Comparison of ENCODE assay signal across 10 cellular contexts in genomic region chr1:201450721-201451291, GRCh38. TPM values are rescaled to one million over a fixed set of nuclear protein-coding genes. Genes with fewer than 3 reads are reported as not detected.
DNase-seq lines count a peak whose midpoint lies in the region; ATAC-seq, FAIRE-seq and TF ChIP-seq lines count a peak whose summit lies in the region.
"Had no signal": no experiment of that assay in that cellular context is flagged by ENCODE, and none has a peak within 500 bp of the region (broad histone marks: within the 10 kb centered on the region; RNA-seq: fewer than 3 reads in every experiment).

No MANE protein-coding gene starts in this region.

- H3K9me3 Mint-ChIP-seq in stimulated activated memory B cell treated with anti-CD40 and anti-IgM and Interleukin-4, amounts not matched to agents 10 μg/mL and 1 μg/mL and 100 μg/mL, for 72 hours = peaks cover 4% of the 10 kb centered on the region
- H3K9me3 Mint-ChIP-seq in activated naive CD4-positive, alpha-beta T cell treated with anti-CD3 and anti-CD28 coated beads, Interleukin-2, amount 50 U/mL, for 72 hours = no peaks in the 10 kb centered on the region
- H3K9me3 Mint-ChIP-seq: IgD-negative memory B cell had no signal

- no peaks in the 10 kb centered on the region for H3K27me3 ChIP-seq in adrenal gland
- H3K27me3 ChIP-seq in small intestine (ENCODE audit: control insufficient read depth in 2 of 2, insufficient read depth in 2 of 2, low read length in 2 of 2) = no peaks in the 10 kb centered on the region

- TF ChIP-seq CTCF in adrenal gland (IDR thresholded peaks at IDR 0.05) = no peak

- ATAC-seq in stimulated activated memory B cell treated with anti-CD40 and anti-IgM and Interleukin-4, amounts not matched to agents 10 μg/mL and 1 μg/mL and 100 μg/mL, for 72 hours = peak; percentile 11
- ATAC-seq in activated naive CD4-positive, alpha-beta T cell treated with anti-CD3 and anti-CD28 coated beads, Interleukin-2, amount 50 U/mL, for 72 hours = no peak

- no peaks in the 10 kb centered on the region for H3K36me3 Mint-ChIP-seq in stimulated activated memory B cell treated with anti-CD40 and anti-IgM and Interleukin-4, amounts not matched to agents 10 μg/mL and 1 μg/mL and 100 μg/mL, for 72 hours
- H3K36me3 Mint-ChIP-seq in activated naive CD4-positive, alpha-beta T cell treated with anti-CD3 and anti-CD28 coated beads, Interleukin-2, amount 50 U/mL, for 72 hours = no peaks in the 10 kb centered on the region

- intact Hi-C loops in adrenal gland (cut with DNase I) = no loop called here

- no peak for FAIRE-seq in small intestine (lab: Jason Lieb, UNC)

- 24 to 60% (median 29%) methylated on average over 7 to 12 of the region's 12 CpGs for WGBS in adrenal gland, 4 donors
- WGBS in small intestine, 3 donors = 20 to 46% (median 40%) methylated on average over 12 of the region's 12 CpGs

- H3K9me3 ChIP-seq in adrenal gland (replicated peaks in 1 of 3) = no peaks in the 10 kb centered on the region
- no peaks in the 10 kb centered on the region for H3K9me3 ChIP-seq in small intestine (ENCODE audit: control insufficient read depth, low read depth)

- H3K36me3 ChIP-seq in adrenal gland (replicated peaks in 1 of 2) (no peaks in the 10 kb centered on the region), small intestine (ENCODE audit: control insufficient read depth in 2 of 2, insufficient read depth in 2 of 2, low read length in 2 of 2) (no peaks in the 10 kb centered on the region)

- H3K27ac Mint-ChIP-seq in stimulated activated memory B cell treated with anti-CD40 and anti-IgM and Interleukin-4, amounts not matched to agents 10 μg/mL and 1 μg/mL and 100 μg/mL, for 72 hours = no peak overlapping the region
- H3K27ac Mint-ChIP-seq in activated naive CD4-positive, alpha-beta T cell treated with anti-CD3 and anti-CD28 coated beads, Interleukin-2, amount 50 U/mL, for 72 hours = no peak overlapping the region
- H3K27ac Mint-ChIP-seq: IgD-negative memory B cell had no signal

- no peak for TF ChIP-seq POLR2A in adrenal gland (IDR thresholded peaks at IDR 0.05)

- peak; percentile 55 for DNase-seq in HEK293T (ENCODE audit: extremely low spot score)
- peak; percentile 20 to 68 (median 34) for DNase-seq in adrenal gland
- DNase-seq in hepatic stellate cell (ENCODE audit: low spot score) = peak; percentile 83
- DNase-seq in NCI-H526 (lab: John Stamatoyannopoulos, UW) = no peak
- DNase-seq in small intestine = no peak
- no peak for DNase-seq in activated CD4-positive, alpha-beta T cell treated with anti-CD3 and anti-CD28 coated beads, Interleukin-2, amount 50 U/mL, for 1 hour
- no peak for DNase-seq in activated naive CD4-positive, alpha-beta T cell treated with anti-CD3 and anti-CD28 coated beads, Interleukin-2, amount 50 U/mL, for 72 hours (ENCODE audit: low spot score in 2 of 2)

- no peak overlapping the region for H3K4me3 ChIP-seq in adrenal gland
- H3K4me3 ChIP-seq in small intestine (ENCODE audit: low read depth in 1 of 2, low read length in 2 of 2) = no peak overlapping the region

- CTCF ChIA-PET in HEK293T (lab: Yijun Ruan, JAX) = interaction anchor here (0.8 to 5.4 kb wide), 4 partner anchors 15 to 62 kb away, joined by 3 to 39 read pairs (median 4); no protein-coding TSS in a partner anchor

- H3K4me1 Mint-ChIP-seq in stimulated activated memory B cell treated with anti-CD40 and anti-IgM and Interleukin-4, amounts not matched to agents 10 μg/mL and 1 μg/mL and 100 μg/mL, for 72 hours = peaks cover 19% of the 10 kb centered on the region

- H3K27me3 Mint-ChIP-seq in stimulated activated memory B cell treated with anti-CD40 and anti-IgM and Interleukin-4, amounts not matched to agents 10 μg/mL and 1 μg/mL and 100 μg/mL, for 72 hours = peaks cover 51% of the 10 kb centered on the region

- H3K4me3 Mint-ChIP-seq in stimulated activated memory B cell treated with anti-CD40 and anti-IgM and Interleukin-4, amounts not matched to agents 10 μg/mL and 1 μg/mL and 100 μg/mL, for 72 hours = no peak overlapping the region
- H3K4me3 Mint-ChIP-seq: IgD-negative memory B cell had no signal

- peak overlapping the region in 2 of 5 donors; percentile 23 to 76 for H3K27ac ChIP-seq in adrenal gland
- H3K27ac ChIP-seq in small intestine (ENCODE audit: low read depth in 1 of 2, low read length in 1 of 2) = peak overlapping the region in 1 of 2 donors; percentile 59

- POLR2A ChIA-PET in HEK293T (lab: Yijun Ruan, JAX) = no interaction called here

- H3K4me1 ChIP-seq in adrenal gland (replicated peaks in 1 of 2) (peaks cover 0 to 6% of the 10 kb centered on the region in 2 donors), small intestine (ENCODE audit: control insufficient read depth in 2 of 2, insufficient read depth in 1 of 2, low read depth in 1 of 2, low read length in 1 of 2) (no peaks in the 10 kb centered on the region)

TF ChIP-seq in HEK293T, 16 proteins besides CTCF, POLR2A, EP300 and RAD21:
- TF ChIP-seq FOXK2 (IDR thresholded peaks at IDR 0.05) (no peak), ELF4 (IDR thresholded peaks at IDR 0.05) (no peak), SP1 (IDR thresholded peaks at IDR 0.05) (no peak), BHLHE40 (IDR thresholded peaks at IDR 0.05; ENCODE audit: borderline replicate concordance) (no peak), TARDBP (IDR thresholded peaks at IDR 0.05) (no peak), PKNOX1 (IDR thresholded peaks at IDR 0.05) (no peak), SUZ12 (IDR thresholded peaks at IDR 0.05) (no peak), LEF1 (IDR thresholded peaks at IDR 0.05; ENCODE audit: borderline replicate concordance) (no peak), CTBP1 (IDR thresholded peaks at IDR 0.05; ENCODE audit: borderline replicate concordance) (no peak), ZNF384 (IDR thresholded peaks at IDR 0.05) (no peak), NFRKB (IDR thresholded peaks at IDR 0.05) (no peak), L3MBTL2 (conservative IDR thresholded peaks at IDR 0.05) (no peak), HDGF (IDR thresholded peaks at IDR 0.05; ENCODE audit: borderline replicate concordance) (no peak), FOXM1 (IDR thresholded peaks at IDR 0.05; ENCODE audit: borderline replicate concordance) (no peak), ARNT (IDR thresholded peaks at IDR 0.05) (no peak), FOXA1 (IDR thresholded peaks at IDR 0.05) (no peak)

RNA-seq across cellular contexts. Expression of gene PHLDA3, which starts 18.2 kb away (rescaled TPM):
- 10 to 100 TPM; 14.5 to 64.7 (median 30.6) TPM for total RNA-seq in adrenal gland
- 10 to 100 TPM in 2 of 3 donors, 1 to 10 TPM in 1; 2.1 to 30.7 (median 30.4) TPM for polyA plus RNA-seq in adrenal gland
- polyA plus RNA-seq in small intestine = 10 to 100 TPM in 1 of 3 donors, 1 to 10 TPM in 1, under 1 TPM in 1; 0.89 to 13.3 (median 5.7) TPM
- total RNA-seq in activated naive CD4-positive, alpha-beta T cell treated with anti-CD3 and anti-CD28 coated beads, Interleukin-2, amount 50 U/mL, for 72 hours = 10 to 100 TPM in 1 of 2 donors, 1 to 10 TPM in 1; 5.7 to 13.0 TPM

RNA-seq across cellular contexts. Expression of gene TNNI1, which starts 29.3 kb away (rescaled TPM):
- total RNA-seq in adrenal gland = 1 to 10 TPM in 1 of 8 donors, under 1 TPM in 1, not detected in 6; 0.14 to 4.3 TPM
- polyA plus RNA-seq in adrenal gland = under 1 TPM in 1 of 3 donors, not detected in 2; 0.27 TPM
- 1 to 10 TPM in 2 of 3 donors, under 1 TPM in 1; 0.01 to 5.8 (median 3.2) TPM for polyA plus RNA-seq in small intestine
- total RNA-seq in activated naive CD4-positive, alpha-beta T cell treated with anti-CD3 and anti-CD28 coated beads, Interleukin-2, amount 50 U/mL, for 72 hours = not detected
- total RNA-seq: glomerular endothelial cell had no signal
- polyA plus RNA-seq: IgD-negative memory B cell had no signal

RNA-seq across cellular contexts. Expression of gene LAD1, which starts 51.7 kb away (rescaled TPM):
- total RNA-seq in adrenal gland = under 1 TPM in 2 of 8 donors, not detected in 6; 0.54 to 0.61 TPM
- under 1 TPM in 2 of 3 donors, not detected in 1; 0.08 to 0.17 TPM for polyA plus RNA-seq in adrenal gland
- 100 to 1,000 TPM; 108 to 131 (median 130) TPM for polyA plus RNA-seq in small intestine
- not detected for total RNA-seq in activated naive CD4-positive, alpha-beta T cell treated with anti-CD3 and anti-CD28 coated beads, Interleukin-2, amount 50 U/mL, for 72 hours
- polyA plus RNA-seq: IgD-negative memory B cell had no signal

RNA-seq across cellular contexts. Expression of gene CSRP1, which starts 56.1 kb away (rescaled TPM):
- 100 to 1,000 TPM in 5 of 8 donors, 10 to 100 TPM in 3; 67.6 to 470 (median 200) TPM for total RNA-seq in adrenal gland
- polyA plus RNA-seq in adrenal gland (100 to 1,000 TPM in 2 of 3 donors, 10 to 100 TPM in 1; 85.6 to 159 (median 156) TPM), small intestine (100 to 1,000 TPM in 2 of 3 donors, 10 to 100 TPM in 1; 98.6 to 181 (median 126) TPM)
- 10 to 100 TPM; 13.2 to 57.6 TPM for total RNA-seq in activated naive CD4-positive, alpha-beta T cell treated with anti-CD3 and anti-CD28 coated beads, Interleukin-2, amount 50 U/mL, for 72 hours

Comparison
In these comparisons a context has a peak if more than half of its experiments do, and no peak if none do; other contexts are left out.
1. DNase-seq: peak in HEK293T (single experiment), adrenal gland (7 of 7) and hepatic stellate cell (single experiment); none in NCI-H526 (0 of 2), small intestine (single experiment), activated CD4-positive, alpha-beta T cell treated with anti-CD3 and anti-CD28 coated beads, Interleukin-2, amount 50 U/mL, for 1 hour (single experiment) and activated naive CD4-positive, alpha-beta T cell treated with anti-CD3 and anti-CD28 coated beads, Interleukin-2, amount 50 U/mL, for 72 hours (0 of 2).